In genomic region chr7:98210513-98211220, GRCh38 we compare ENCODE assay signal across 10 cellular contexts. TPM values are rescaled to one million over a fixed set of nuclear protein-coding genes. Genes with fewer than 3 reads are reported as not detected.
DNase-seq lines count a peak whose midpoint lies in the region; ATAC-seq, FAIRE-seq and TF ChIP-seq lines count a peak whose summit lies in the region.
"Had no signal": no experiment of that assay in that cellular context is flagged by ENCODE, and none has a peak within 500 bp of the region (broad histone marks: within the 10 kb centered on the region; RNA-seq: fewer than 3 reads in every experiment).

No MANE protein-coding gene starts in this region.

- TF ChIP-seq CTCF in HEK293 (tag by site-specific recombination; IDR thresholded peaks at IDR 0.05): no peak
- no peak for TF ChIP-seq CTCF in colonic mucosa (IDR thresholded peaks at IDR 0.05)

- no peak for TF ChIP-seq POLR2A in GM12891 (IDR thresholded peaks at IDR 0.05; ENCODE audit: low read depth, low read length)

- no peak overlapping the region for H3K27ac ChIP-seq in HEK293 (ENCODE audit: extremely low read depth, low read depth, low read length)
- H3K27ac ChIP-seq in colonic mucosa: no peak overlapping the region
- H3K27ac ChIP-seq: right lobe of liver had no signal

- H3K9me3 ChIP-seq in HEK293 (ENCODE audit: control insufficient read depth, insufficient read depth, low read depth, low read length) (no peaks in the 10 kb centered on the region), colonic mucosa (no peaks in the 10 kb centered on the region)
- H3K9me3 ChIP-seq: right lobe of liver had no signal

- DNase-seq in AG20443 (ENCODE audit: low spot score) (peak; percentile 76), colonic mucosa (no peak), mesenteric fat pad (ENCODE audit: low spot score) (peak; percentile 81), GM12891 (ENCODE audit: insufficient read length, low spot score) (no peak), NCI-H446 (lab: John Stamatoyannopoulos, UW) (no peak)
- DNase-seq: NCI-H446 treated with DMSO at 0.1 percent for 48 hours had no signal

- no peak for FAIRE-seq in GM12891 (lab: Jason Lieb, UNC)

- H3K4me1 ChIP-seq in HEK293 (ENCODE audit: control insufficient read depth, insufficient read depth, low read length) (no peaks in the 10 kb centered on the region), colonic mucosa (no peaks in the 10 kb centered on the region)
- H3K4me1 ChIP-seq: right lobe of liver had no signal

- no peak overlapping the region for H3K9ac ChIP-seq in colonic mucosa (ENCODE audit: low read depth in 2 of 2, low read length in 2 of 2)

- POLR2A ChIA-PET in HEK293 (lab: Yijun Ruan, JAX): interaction anchor here (0.6 kb wide), 1 partner anchor 46 kb away, joined by 4 read pairs; no protein-coding TSS in a partner anchor

- H3K36me3 ChIP-seq in HEK293 (ENCODE audit: control insufficient read depth in 2 of 2, insufficient read depth in 1 of 2, low read length in 2 of 2) (peaks cover 0 to 14% of the 10 kb centered on the region in 2 experiments; a peak in 2 of 3 replicates), colonic mucosa (peaks cover 7% of the 10 kb centered on the region)

- H3K4me3 ChIP-seq in HEK293 (ENCODE audit: low read depth, low read length): peak overlapping the region; percentile 30
- peak overlapping the region; percentile 19 for H3K4me3 ChIP-seq in colonic mucosa

- CTCF ChIA-PET in HEK293 (lab: Yijun Ruan, JAX): no interaction called here

- intact Hi-C loops in colonic mucosa (cut with DNase I): no loop called here

- ATAC-seq in GM18511 (IDR thresholded peaks at IDR 0.05; ENCODE audit: unreplicated experiment) (no peak), HG03354 (IDR thresholded peaks at IDR 0.05; ENCODE audit: poor library complexity, severe bottlenecking, unreplicated experiment) (no peak)

- no peaks in the 10 kb centered on the region for H3K27me3 ChIP-seq in colonic mucosa
- H3K27me3 ChIP-seq: right lobe of liver had no signal

TF ChIP-seq in HEK293, 187 proteins besides CTCF, POLR2A, EP300 and RAD21 (continues in another document):
- TF ChIP-seq EGR2 (tag by site-specific recombination; IDR thresholded peaks at IDR 0.05; ENCODE audit: low read depth) (0 out of 2 replicates have a peak, but pooled peaks have one; percentile 7), ZNF146 (tag by site-specific recombination; IDR thresholded peaks at IDR 0.05) (no peak), ZBTB49 (tag by site-specific recombination; IDR thresholded peaks at IDR 0.05; ENCODE audit: low read depth) (no peak), GLIS2 (tag by site-specific recombination; IDR thresholded peaks at IDR 0.05) (0 out of 2 replicates have a peak, but pooled peaks have one; percentile 39), ZBTB8A (tag by site-specific recombination; IDR thresholded peaks at IDR 0.05) (peak; percentile 41; the same call in 1 of the 2 replicates), IKZF3 (tag by site-specific recombination; IDR thresholded peaks at IDR 0.05) (0 out of 2 replicates have a peak, but pooled peaks have one; percentile 48), ZFHX2 (tag by site-specific recombination; conservative IDR thresholded peaks at IDR 0.05) (peak; percentile 45; the same call in 1 of the 2 replicates), PATZ1 (tag by site-specific recombination; IDR thresholded peaks at IDR 0.05) (0 out of 2 replicates have a peak, but pooled peaks have one; percentile 39), ZNF404 (tag by site-specific recombination; IDR thresholded peaks at IDR 0.05) (no peak), SP2 (tag by site-specific recombination; IDR thresholded peaks at IDR 0.05) (peak; percentile 63)

TF ChIP-seq in GM12891, 5 proteins besides CTCF, POLR2A, EP300 and RAD21:
- TF ChIP-seq POU2F2 (IDR thresholded peaks at IDR 0.05; ENCODE audit: low read depth, low read length) (no peak), PAX5 (IDR thresholded peaks at IDR 0.05; ENCODE audit: insufficient read depth, low read length, severe bottlenecking) (no peak), SPI1 (IDR thresholded peaks at IDR 0.05; ENCODE audit: low read depth, low read length) (no peak), POLR2AphosphoS5 (IDR thresholded peaks at IDR 0.05; ENCODE audit: low read depth, low read length) (no peak), TAF1 (IDR thresholded peaks at IDR 0.05; ENCODE audit: low read depth, low read length) (no peak)

RNA-seq across cellular contexts. Expression of gene BHLHA15, which starts 0.6 kb away (rescaled TPM):
- 1 to 10 TPM in 1 of 2 donors, under 1 TPM in 1; 0.67 to 2.4 TPM for total RNA-seq in colonic mucosa
- 0.67 TPM for total RNA-seq in mesenteric fat pad
- polyA plus RNA-seq in GM12891 (2012; ENCODE audit: low read depth, missing spikeins): 0.33 TPM

RNA-seq across cellular contexts. Expression of gene TECPR1, which starts 41.4 kb away (rescaled TPM):
- total RNA-seq in colonic mucosa: 10 to 100 TPM; 20.3 to 44.5 TPM
- 25.5 TPM for total RNA-seq in mesenteric fat pad
- polyA plus RNA-seq in GM12891 (2012; ENCODE audit: low read depth, missing spikeins): 6.0 TPM

Comparison
In these comparisons a context has a peak if more than half of its experiments do, and no peak if none do; other contexts are left out.
1. DNase-seq: peak in AG20443 (single experiment) and mesenteric fat pad (single experiment); none in colonic mucosa (single experiment), GM12891 (single experiment) and NCI-H446 (0 of 2).